Comparison of ENCODE assay signal across 1 cellular context in the genomic region with DNA sequence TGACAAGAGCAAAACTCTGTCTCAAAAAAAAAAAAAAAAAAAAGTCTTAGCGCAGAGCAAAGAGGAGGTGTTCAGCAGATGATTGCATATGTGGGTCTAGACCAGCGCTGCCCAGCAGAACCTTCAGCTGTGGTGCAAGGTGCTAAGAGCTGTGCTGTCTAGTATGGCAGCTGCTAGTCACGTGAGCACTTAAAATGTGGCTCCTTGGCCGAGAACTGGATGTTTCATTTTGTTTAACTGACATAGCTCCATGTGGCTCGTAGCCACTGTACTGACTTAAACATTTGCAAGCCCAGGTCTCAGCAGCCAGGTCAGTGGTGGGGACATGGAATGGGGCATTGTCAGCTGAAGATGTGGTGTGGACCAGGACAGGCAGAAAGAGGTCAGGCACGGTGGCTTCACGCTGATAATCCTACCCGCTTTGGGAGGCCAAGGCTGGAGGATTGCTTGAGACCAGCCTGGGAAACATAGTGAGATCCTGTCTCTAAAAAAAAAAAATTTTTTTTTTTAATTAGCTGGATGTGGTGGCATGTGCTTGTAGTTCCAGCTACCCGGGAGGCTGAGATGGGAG.
TF ChIP-seq lines count a peak whose summit lies in the region.

No MANE protein-coding gene starts in this region.

TF ChIP-seq in IMR-90, 13 proteins besides CTCF, POLR2A, EP300 and RAD21:
- TF ChIP-seq, protein P1, sequence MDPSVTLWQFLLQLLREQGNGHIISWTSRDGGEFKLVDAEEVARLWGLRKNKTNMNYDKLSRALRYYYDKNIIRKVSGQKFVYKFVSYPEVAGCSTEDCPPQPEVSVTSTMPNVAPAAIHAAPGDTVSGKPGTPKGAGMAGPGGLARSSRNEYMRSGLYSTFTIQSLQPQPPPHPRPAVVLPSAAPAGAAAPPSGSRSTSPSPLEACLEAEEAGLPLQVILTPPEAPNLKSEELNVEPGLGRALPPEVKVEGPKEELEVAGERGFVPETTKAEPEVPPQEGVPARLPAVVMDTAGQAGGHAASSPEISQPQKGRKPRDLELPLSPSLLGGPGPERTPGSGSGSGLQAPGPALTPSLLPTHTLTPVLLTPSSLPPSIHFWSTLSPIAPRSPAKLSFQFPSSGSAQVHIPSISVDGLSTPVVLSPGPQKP (IDR thresholded peaks at IDR 0.05; ENCODE audit: borderline replicate concordance, low read depth, low read length), result no peak
